ENCODE assay signal across 8 cellular contexts in the genomic region with DNA sequence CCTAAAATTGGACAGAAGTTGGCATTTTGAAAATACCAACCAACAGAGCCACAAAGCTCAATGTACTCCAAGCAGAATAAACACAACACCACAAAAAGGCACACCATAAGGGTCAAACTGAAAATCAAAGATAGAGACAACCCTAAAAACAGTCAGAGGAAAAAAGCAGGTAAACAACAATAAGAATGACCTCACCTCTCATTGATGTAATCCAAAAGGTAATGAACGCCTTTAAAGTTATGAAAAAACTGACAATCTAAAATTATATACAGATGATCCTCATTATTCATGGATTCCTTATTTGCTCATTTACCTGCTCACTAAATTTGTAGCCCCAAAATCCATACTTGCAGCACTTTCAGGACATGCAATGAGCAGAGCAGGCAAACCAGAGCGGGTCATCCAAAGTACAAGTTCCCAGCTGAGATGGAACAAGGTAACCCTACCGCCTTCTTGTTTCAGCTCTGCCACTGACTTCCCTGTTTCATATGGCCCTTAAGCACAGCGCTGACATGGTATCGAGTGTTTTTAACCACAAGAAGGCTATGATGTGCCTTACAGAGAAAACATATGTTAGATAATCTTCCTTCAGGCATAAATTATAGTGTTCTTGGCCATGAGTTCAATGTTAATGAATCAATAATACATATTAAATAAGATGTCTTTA. TPM values are rescaled to one million over a fixed set of nuclear protein-coding genes. Genes with fewer than 3 reads are reported as not detected.
A peak's percentile ranks its signal among the peaks of the same experiment; 100 is the strongest.
DNase-seq lines count a peak whose midpoint lies in the region; ATAC-seq and TF ChIP-seq lines count a peak whose summit lies in the region.

No MANE protein-coding gene starts in this region.

- H3K36me3 ChIP-seq in gastrocnemius medialis: no peaks in the 10 kb centered on the region

- H3K36me3 Mint-ChIP-seq in central memory CD8-positive, alpha-beta T cell (ENCODE audit: insufficient read depth): peaks cover 3% of the 10 kb centered on the region

- H3K4me1 Mint-ChIP-seq in central memory CD8-positive, alpha-beta T cell: peaks cover 65% of the 10 kb centered on the region

- no peak for TF ChIP-seq CTCF in gastrocnemius medialis (IDR thresholded peaks at IDR 0.05 in 4 of 5, conservative IDR thresholded peaks at IDR 0.05 in 1 of 5)

- no peaks in the 10 kb centered on the region for H3K27me3 Mint-ChIP-seq in central memory CD8-positive, alpha-beta T cell

- TF ChIP-seq POLR2A in GM18505 (IDR thresholded peaks at IDR 0.05; ENCODE audit: borderline replicate concordance, extremely low read depth, insufficient read depth, insufficient read length): no peak
- TF ChIP-seq POLR2A in gastrocnemius medialis (IDR thresholded peaks at IDR 0.05): no peak

- no peak overlapping the region for H3K27ac ChIP-seq in gastrocnemius medialis

- in situ Hi-C loops in gastrocnemius medialis (cut with MboI; ENCODE audit: low sequenced_read_pairs in 4 of 4): loop anchor here in 2 of 4 donors (10.0 to 25.0 kb wide), 5 partner anchors 132 to 921 kb away; a partner anchor contains a TSS

- H3K27me3 ChIP-seq in gastrocnemius medialis: no peaks in the 10 kb centered on the region

- intact Hi-C loops in gastrocnemius medialis (cut with DNase I; ENCODE audit: low total_unique reads): no loop called here

- peaks cover 3 to 9% of the 10 kb centered on the region in 2 donors for H3K4me1 ChIP-seq in gastrocnemius medialis

- peak; percentile 97 for ATAC-seq in GM18505 (IDR thresholded peaks at IDR 0.05; ENCODE audit: unreplicated experiment)
- peak; percentile 97 for ATAC-seq in GM21390 (IDR thresholded peaks at IDR 0.05; ENCODE audit: unreplicated experiment)
- ATAC-seq in HG03378 (IDR thresholded peaks at IDR 0.05; ENCODE audit: unreplicated experiment): peak; percentile 86
- ATAC-seq in central memory CD8-positive, alpha-beta T cell (replicated peaks; ENCODE audit: extremely low read depth, poor library complexity, severe bottlenecking): peak; percentile 65
- no peak for ATAC-seq in esophagus mucosa
- ATAC-seq in gastrocnemius medialis: no peak

- no peak for DNase-seq in central memory CD8-positive, alpha-beta T cell (ENCODE audit: low spot score in 2 of 2)
- DNase-seq in NCI-H146 (lab: John Stamatoyannopoulos, UW) (no peak), UCSD-AML1 (lab: John Stamatoyannopoulos, UW; ENCODE audit: unreplicated experiment) (no peak), gastrocnemius medialis (no peak)

- no peak overlapping the region for H3K4me3 Mint-ChIP-seq in central memory CD8-positive, alpha-beta T cell

- H3K9me3 Mint-ChIP-seq in central memory CD8-positive, alpha-beta T cell: no peaks in the 10 kb centered on the region

- no peak overlapping the region for H3K4me3 ChIP-seq in gastrocnemius medialis

- H3K9me3 ChIP-seq in gastrocnemius medialis: no peaks in the 10 kb centered on the region

- H3K27ac Mint-ChIP-seq in central memory CD8-positive, alpha-beta T cell (ENCODE audit: low read depth): no peak overlapping the region

RNA-seq across cellular contexts. Expression of a gene that starts 17.0 kb away (rescaled TPM):
- total RNA-seq in esophagus mucosa (137 TPM), gastrocnemius medialis (100 to 1,000 TPM; 183 to 259 (median 244) TPM)

Comparison
In these comparisons a context has a peak if more than half of its experiments do, and no peak if none do; other contexts are left out.
1. ATAC-seq: peak in GM18505 (single experiment), GM21390 (single experiment), HG03378 (single experiment) and central memory CD8-positive, alpha-beta T cell (single experiment); none in esophagus mucosa (single experiment) and gastrocnemius medialis (0 of 2).